1 cellular context compared by ENCODE assay signal in genomic region chr3:120114981-120115380, GRCh38.
TF ChIP-seq lines count a peak whose summit lies in the region.

No MANE protein-coding gene starts in this region.

TF ChIP-seq in SK-N-SH, 30 proteins besides CTCF, POLR2A, EP300 and RAD21 (continued from another document):
- TF ChIP-seq PBX3 (IDR thresholded peaks at IDR 0.05), result no peak
- no peak for TF ChIP-seq EZH2phosphoT487 (IDR thresholded peaks at IDR 0.05; ENCODE audit: borderline replicate concordance, low read depth)
